ENCODE assay signal across 29 cellular contexts in genomic region chr6:140032177-140032576, GRCh38.
"Had no signal": no experiment of that assay in that cellular context is flagged by ENCODE, and none has a peak within 500 bp of the region (broad histone marks: within the 10 kb centered on the region; RNA-seq: fewer than 3 reads in every experiment).

No MANE protein-coding gene starts in this region.

- DNase-seq: activated CD4-positive, alpha-beta memory T cell treated with anti-CD3 and anti-CD28 coated beads for 36 hours; activated CD4-positive, alpha-beta T cell treated with anti-CD3 and anti-CD28 coated beads, Interleukin-2, amount 10 ng/mL, durations not matched to agents 7 days and 5 days; activated CD4-positive, CD25-positive, alpha-beta regulatory T cell; activated CD8-positive, alpha-beta memory T cell treated with anti-CD3 and anti-CD28 coated beads for 24 hours; activated gamma-delta T cell treated with Interleukin-2 at 50 U/mL for 16 hours; activated naive CD4-positive, alpha-beta T cell treated with anti-CD3 and anti-CD28 coated beads, Interleukin-2, amount 50 U/mL, for 16 hours; activated T-cell treated with anti-CD3 and anti-CD28 coated beads, Interleukin-2, amount 50 U/mL, for 48 hours; amygdala; cerebellar nuclear complex; MM.1S; NCI-H1092; NCI-H1417; NCI-H1930; NCI-H2171; NCI-H2227 treated with DMSO at 0.1 percent for 48 hours; NCI-H526 treated with DMSO at 0.1 percent for 48 hours; NCI-H82; OCI-M1; RPMI8226; T-cell; T-helper 2 cell; T1000 had no signal

- ATAC-seq: Panc1, Right ventricle myocardium inferior, T-cell had no signal

- H3K36me3 Mint-ChIP-seq: activated CD4-positive, alpha-beta memory T cell treated with anti-CD3 and anti-CD28 coated beads for 36 hours; T-cell had no signal

- H3K4me1 Mint-ChIP-seq: activated CD4-positive, alpha-beta T cell treated with anti-CD3 and anti-CD28 coated beads, Interleukin-2, amount 10 ng/mL, durations not matched to agents 7 days and 5 days; brain; T-cell had no signal

- H3K27me3 Mint-ChIP-seq: brain had no signal

- H3K27ac Mint-ChIP-seq: activated CD4-positive, alpha-beta memory T cell treated with anti-CD3 and anti-CD28 coated beads for 36 hours; activated CD4-positive, alpha-beta T cell treated with anti-CD3 and anti-CD28 coated beads, Interleukin-2, amount 10 ng/mL, durations not matched to agents 7 days and 5 days; activated T-helper 2 cell treated with anti-CD3 and anti-CD28 coated beads, Interferon-gamma antibody, Interleukin-2, Interleukin-4, amounts not matched to agents 10 μg/mL and 5 μg/mL and 100 μg/mL, durations not matched to agents 14 hours and 24 hours and 36 hours had no signal

- H3K9me3 Mint-ChIP-seq: activated CD4-positive, alpha-beta memory T cell treated with anti-CD3 and anti-CD28 coated beads for 36 hours; activated T-helper 2 cell treated with anti-CD3 and anti-CD28 coated beads, Interferon-gamma antibody, Interleukin-2, Interleukin-4, amounts not matched to agents 10 μg/mL and 5 μg/mL and 100 μg/mL, durations not matched to agents 14 hours and 24 hours and 36 hours had no signal

- H3K27ac ChIP-seq: KMS-11, SK-N-MC, VCaP had no signal

- H3K4me3 ChIP-seq: SK-N-MC had no signal

- H3K4me3 Mint-ChIP-seq: activated CD4-positive, alpha-beta memory T cell treated with anti-CD3 and anti-CD28 coated beads for 36 hours; activated CD4-positive, alpha-beta T cell treated with anti-CD3 and anti-CD28 coated beads, Interleukin-2, amount 10 ng/mL, durations not matched to agents 7 days and 5 days; brain; T-cell had no signal
